Comparison of ENCODE assay signal across 8 cellular contexts in the genomic region with DNA sequence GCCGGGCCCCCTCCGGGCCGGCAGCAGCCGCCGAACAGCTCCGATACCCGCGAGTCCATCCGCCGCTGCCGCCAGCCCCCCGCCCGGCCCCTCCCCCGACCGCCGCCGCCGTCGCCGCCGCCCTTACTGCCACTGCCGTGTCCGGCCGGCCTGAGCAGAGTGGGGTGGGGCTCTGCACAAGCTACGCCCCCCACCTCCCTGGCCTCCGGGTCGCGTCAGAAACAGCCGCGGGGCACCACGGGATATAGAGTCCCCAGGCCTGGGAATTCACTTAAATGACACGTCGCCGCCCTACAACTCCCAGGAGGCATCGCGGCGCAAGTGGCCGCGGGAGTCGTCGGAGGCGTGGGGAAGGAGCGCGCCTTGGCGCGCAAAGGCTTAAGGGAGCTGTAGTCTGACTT. TPM values are rescaled to one million over a fixed set of nuclear protein-coding genes. Genes with fewer than 3 reads are reported as not detected.
A peak's percentile ranks its signal among the peaks of the same experiment; 100 is the strongest.
DNase-seq lines count a peak whose midpoint lies in the region; ATAC-seq and TF ChIP-seq lines count a peak whose summit lies in the region.

A gene with protein sequence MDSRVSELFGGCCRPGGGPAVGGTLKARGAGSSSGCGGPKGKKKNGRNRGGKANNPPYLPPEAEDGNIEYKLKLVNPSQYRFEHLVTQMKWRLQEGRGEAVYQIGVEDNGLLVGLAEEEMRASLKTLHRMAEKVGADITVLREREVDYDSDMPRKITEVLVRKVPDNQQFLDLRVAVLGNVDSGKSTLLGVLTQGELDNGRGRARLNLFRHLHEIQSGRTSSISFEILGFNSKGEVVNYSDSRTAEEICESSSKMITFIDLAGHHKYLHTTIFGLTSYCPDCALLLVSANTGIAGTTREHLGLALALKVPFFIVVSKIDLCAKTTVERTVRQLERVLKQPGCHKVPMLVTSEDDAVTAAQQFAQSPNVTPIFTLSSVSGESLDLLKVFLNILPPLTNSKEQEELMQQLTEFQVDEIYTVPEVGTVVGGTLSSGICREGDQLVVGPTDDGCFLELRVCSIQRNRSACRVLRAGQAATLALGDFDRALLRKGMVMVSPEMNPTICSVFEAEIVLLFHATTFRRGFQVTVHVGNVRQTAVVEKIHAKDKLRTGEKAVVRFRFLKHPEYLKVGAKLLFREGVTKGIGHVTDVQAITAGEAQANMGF (minus strand): TSS at position 161 of the 401 bp plus-strand sequence. CDS start 102 bp downstream, at position 59.

- no peak for TF ChIP-seq CTCF in liver (IDR thresholded peaks at IDR 0.05; ENCODE audit: low read depth, low read length, missing input control)

- peak within 1 kb of the TSS; percentile 89 to 99 (median 96) for H3K4me2 ChIP-seq in BLaER1 treated with 17β-estradiol and CSF1 and Interleukin-3, amounts not matched to agents 10 nM and 100 nM

- H4K20me1 ChIP-seq in BLaER1 treated with 17β-estradiol and CSF1 and Interleukin-3, amounts not matched to agents 10 nM and 100 nM, result peaks cover 0 to 36% (median 11%) of the 10 kb centered on the region in 11 experiments; a peak in 8 of 22 replicates

- DNase-seq in NCI-H748 treated with DMSO at 0.1 percent for 48 hours (lab: John Stamatoyannopoulos, UW) (peak; percentile 99), dermis microvascular lymphatic vessel endothelial cell (ENCODE audit: low read depth in 2 of 2) (peak; percentile 95 to 99)
- peak; percentile 94 for DNase-seq in activated CD4-positive, alpha-beta T cell treated with anti-CD3 and anti-CD28 coated beads, Interleukin-2, amount 50 U/mL, for 4 hours
- peak; percentile 91 to 98 for DNase-seq in stimulated activated CD4-positive, alpha-beta T cell treated with anti-CD3 and anti-CD28 coated beads, Interleukin-4, amount 100 ng/mL, for 4 hours

- WGBS in liver, result under 1% methylated on average over 46 of the region's 46 CpGs

- TF ChIP-seq RAD21 in liver (IDR thresholded peaks at IDR 0.05), result no peak

- no peaks in the 10 kb centered on the region for H3K9me3 ChIP-seq in BLaER1 treated with 17β-estradiol and CSF1 and Interleukin-3, amounts not matched to agents 10 nM and 100 nM (replicated peaks in 1 of 11)
- no peaks in the 10 kb centered on the region for H3K9me3 ChIP-seq in liver (ENCODE audit: control insufficient read depth in 4 of 4, low read length in 3 of 4)

- H3K9ac ChIP-seq in BLaER1 treated with 17β-estradiol and CSF1 and Interleukin-3, amounts not matched to agents 10 nM and 100 nM, result peak within 1 kb of the TSS; percentile 85 to 98 (median 96)
- peak within 1 kb of the TSS; percentile 87 for H3K9ac ChIP-seq in liver (ENCODE audit: low read depth in 1 of 2, low read length in 2 of 2)

- peaks cover 52 to 67% (median 62%) of the 10 kb centered on the region in 10 experiments for H3K4me1 ChIP-seq in BLaER1 treated with 17β-estradiol and CSF1 and Interleukin-3, amounts not matched to agents 10 nM and 100 nM
- H3K4me1 ChIP-seq in liver (ENCODE audit: control insufficient read depth in 4 of 4, insufficient read depth in 4 of 4, low read length in 3 of 4), result peaks cover 0 to 23% (median 14%) of the 10 kb centered on the region in 4 donors

- peak within 1 kb of the TSS; percentile 85 to 98 (median 96) for H3K4me3 ChIP-seq in BLaER1 treated with 17β-estradiol and CSF1 and Interleukin-3, amounts not matched to agents 10 nM and 100 nM
- H3K4me3 ChIP-seq in liver (ENCODE audit: low read depth in 1 of 3, low read length in 3 of 3), result peak within 1 kb of the TSS; percentile 80 to 91 (median 89)

- H3K27ac ChIP-seq in BLaER1 treated with 17β-estradiol and CSF1 and Interleukin-3, amounts not matched to agents 10 nM and 100 nM, result peak within 1 kb of the TSS; percentile 92 to 99 (median 97)
- peak within 1 kb of the TSS; percentile 97 to 98 for H3K27ac ChIP-seq in liver (ENCODE audit: low read depth in 1 of 2, low read length in 2 of 2)

- H3K27me3 ChIP-seq in BLaER1 treated with 17β-estradiol and CSF1 and Interleukin-3, amounts not matched to agents 10 nM and 100 nM, result no peaks in the 10 kb centered on the region
- no peaks in the 10 kb centered on the region for H3K27me3 ChIP-seq in liver (ENCODE audit: control insufficient read depth in 4 of 4, insufficient read depth in 4 of 4, low read length in 3 of 4)

- peaks cover 22 to 29% (median 25%) of the 10 kb centered on the region in 11 experiments for H3K36me3 ChIP-seq in BLaER1 treated with 17β-estradiol and CSF1 and Interleukin-3, amounts not matched to agents 10 nM and 100 nM
- H3K36me3 ChIP-seq in liver (ENCODE audit: control insufficient read depth in 4 of 4, insufficient read depth in 3 of 4, low read depth in 1 of 4, low read length in 3 of 4), result peaks cover 3 to 14% (median 8%) of the 10 kb centered on the region in 4 donors

- ATAC-seq in GM19372 (IDR thresholded peaks at IDR 0.05; ENCODE audit: low read depth, unreplicated experiment) (peak; percentile 80), HG03558 (IDR thresholded peaks at IDR 0.05; ENCODE audit: extremely low read depth, unreplicated experiment) (peak; percentile 64)

TF ChIP-seq in liver, 16 proteins besides CTCF, POLR2A, EP300 and RAD21:
- TF ChIP-seq, protein P1, sequence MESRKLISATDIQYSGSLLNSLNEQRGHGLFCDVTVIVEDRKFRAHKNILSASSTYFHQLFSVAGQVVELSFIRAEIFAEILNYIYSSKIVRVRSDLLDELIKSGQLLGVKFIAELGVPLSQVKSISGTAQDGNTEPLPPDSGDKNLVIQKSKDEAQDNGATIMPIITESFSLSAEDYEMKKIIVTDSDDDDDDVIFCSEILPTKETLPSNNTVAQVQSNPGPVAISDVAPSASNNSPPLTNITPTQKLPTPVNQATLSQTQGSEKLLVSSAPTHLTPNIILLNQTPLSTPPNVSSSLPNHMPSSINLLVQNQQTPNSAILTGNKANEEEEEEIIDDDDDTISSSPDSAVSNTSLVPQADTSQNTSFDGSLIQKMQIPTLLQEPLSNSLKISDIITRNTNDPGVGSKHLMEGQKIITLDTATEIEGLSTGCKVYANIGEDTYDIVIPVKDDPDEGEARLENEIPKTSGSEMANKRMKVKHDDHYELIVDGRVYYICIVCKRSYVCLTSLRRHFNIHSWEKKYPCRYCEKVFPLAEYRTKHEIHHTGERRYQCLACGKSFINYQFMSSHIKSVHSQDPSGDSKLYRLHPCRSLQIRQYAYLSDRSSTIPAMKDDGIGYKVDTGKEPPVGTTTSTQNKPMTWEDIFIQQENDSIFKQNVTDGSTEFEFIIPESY (IDR thresholded peaks at IDR 0.05), result peak; percentile 85
- TF ChIP-seq NR2F2 (IDR thresholded peaks at IDR 0.05) (no peak), RXRA (IDR thresholded peaks at IDR 0.05) (peak in 1 of 2 donors; percentile 32), EGR1 (IDR thresholded peaks at IDR 0.05; ENCODE audit: low read depth in 2 of 2) (no peak), HNF4G (IDR thresholded peaks at IDR 0.05) (no peak), SP1 (IDR thresholded peaks at IDR 0.05) (peak; percentile 49), GABPA (IDR thresholded peaks at IDR 0.05 in 1 of 2, conservative IDR thresholded peaks at IDR 0.05 in 1 of 2) (peak in 1 of 2 donors; percentile 57)
- TF ChIP-seq, protein P2, sequence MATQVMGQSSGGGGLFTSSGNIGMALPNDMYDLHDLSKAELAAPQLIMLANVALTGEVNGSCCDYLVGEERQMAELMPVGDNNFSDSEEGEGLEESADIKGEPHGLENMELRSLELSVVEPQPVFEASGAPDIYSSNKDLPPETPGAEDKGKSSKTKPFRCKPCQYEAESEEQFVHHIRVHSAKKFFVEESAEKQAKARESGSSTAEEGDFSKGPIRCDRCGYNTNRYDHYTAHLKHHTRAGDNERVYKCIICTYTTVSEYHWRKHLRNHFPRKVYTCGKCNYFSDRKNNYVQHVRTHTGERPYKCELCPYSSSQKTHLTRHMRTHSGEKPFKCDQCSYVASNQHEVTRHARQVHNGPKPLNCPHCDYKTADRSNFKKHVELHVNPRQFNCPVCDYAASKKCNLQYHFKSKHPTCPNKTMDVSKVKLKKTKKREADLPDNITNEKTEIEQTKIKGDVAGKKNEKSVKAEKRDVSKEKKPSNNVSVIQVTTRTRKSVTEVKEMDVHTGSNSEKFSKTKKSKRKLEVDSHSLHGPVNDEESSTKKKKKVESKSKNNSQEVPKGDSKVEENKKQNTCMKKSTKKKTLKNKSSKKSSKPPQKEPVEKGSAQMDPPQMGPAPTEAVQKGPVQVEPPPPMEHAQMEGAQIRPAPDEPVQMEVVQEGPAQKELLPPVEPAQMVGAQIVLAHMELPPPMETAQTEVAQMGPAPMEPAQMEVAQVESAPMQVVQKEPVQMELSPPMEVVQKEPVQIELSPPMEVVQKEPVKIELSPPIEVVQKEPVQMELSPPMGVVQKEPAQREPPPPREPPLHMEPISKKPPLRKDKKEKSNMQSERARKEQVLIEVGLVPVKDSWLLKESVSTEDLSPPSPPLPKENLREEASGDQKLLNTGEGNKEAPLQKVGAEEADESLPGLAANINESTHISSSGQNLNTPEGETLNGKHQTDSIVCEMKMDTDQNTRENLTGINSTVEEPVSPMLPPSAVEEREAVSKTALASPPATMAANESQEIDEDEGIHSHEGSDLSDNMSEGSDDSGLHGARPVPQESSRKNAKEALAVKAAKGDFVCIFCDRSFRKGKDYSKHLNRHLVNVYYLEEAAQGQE (IDR thresholded peaks at IDR 0.05), result peak; percentile 8

RNA-seq across cellular contexts. Expression of the gene that starts here (rescaled TPM):
- 30.4 and 38.7 TPM in 2 replicates for total RNA-seq in dermis microvascular lymphatic vessel endothelial cell
- total RNA-seq in liver, result 10 to 100 TPM; 21.8 to 69.1 TPM
- polyA plus RNA-seq in liver, result 10 to 100 TPM in 1 of 2 donors, 1 to 10 TPM in 1; 7.9 to 10.5 TPM

Comparison
In these comparisons a context has a peak if more than half of its experiments do, and no peak if none do; other contexts are left out.
1. Peak in every context shown above with its lines: DNase-seq, ATAC-seq, H3K4me3 ChIP-seq and H3K27ac ChIP-seq.